In genomic region chr1:247738315-247738714, GRCh38 we compare ENCODE assay signal across 9 cellular contexts. TPM values are rescaled to one million over a fixed set of nuclear protein-coding genes. Genes with fewer than 3 reads are reported as not detected.
"Had no signal": no experiment of that assay in that cellular context is flagged by ENCODE, and none has a peak within 500 bp of the region (broad histone marks: within the 10 kb centered on the region; RNA-seq: fewer than 3 reads in every experiment).

Gene OR14K1 (plus strand): TSS chr1:247738615. CDS start chr1:247738615, 0 bp downstream.

- DNase-seq: GM23248, GOT3, H7, KBM-7 had no signal

- H3K9me3 ChIP-seq: HAP-1 had no signal

- H2AFZ ChIP-seq: GM23248 had no signal

- H3K9ac ChIP-seq: GM23248 had no signal

- H3K4me3 Mint-ChIP-seq: IgD-negative memory B cell had no signal

- H3K4me1 Mint-ChIP-seq: IgD-negative memory B cell had no signal

- H3K4me1 ChIP-seq: HAP-1 had no signal

- H3K36me3 ChIP-seq: HAP-1 had no signal

- H3K4me3 ChIP-seq: GM23248, HAP-1 had no signal

- H3K27ac ChIP-seq: GM23248 had no signal

- H3K9me3 Mint-ChIP-seq: IgD-negative memory B cell had no signal

- ATAC-seq: HCT116 had no signal

RNA-seq across cellular contexts. Expression of gene OR14K1, which starts in this region (rescaled TPM):
- total RNA-seq: GM23248, H4, H7, HT-29 had no signal
- polyA plus RNA-seq: GM23248, IgD-negative memory B cell had no signal
